Comparison of ENCODE assay signal across 14 cellular contexts in genomic region chr6:31765910-31766794, GRCh38. TPM values are rescaled to one million over a fixed set of nuclear protein-coding genes. Genes with fewer than 3 reads are reported as not detected.
DNase-seq lines count a peak whose midpoint lies in the region; ATAC-seq, FAIRE-seq and TF ChIP-seq lines count a peak whose summit lies in the region.
"Had no signal": no experiment of that assay in that cellular context is flagged by ENCODE, and none has a peak within 500 bp of the region (broad histone marks: within the 10 kb centered on the region; RNA-seq: fewer than 3 reads in every experiment).

No MANE protein-coding gene starts in this region.

- H3K4me1 ChIP-seq in astrocyte (ENCODE audit: insufficient read depth, low read length) (peaks cover 12% of the 10 kb centered on the region), iPS DF 6.9 (ENCODE audit: control insufficient read depth, insufficient read depth, low read length) (peaks cover 3% of the 10 kb centered on the region; the same call in 1 of the 2 replicates), uterus (no peaks in the 10 kb centered on the region)
- H3K4me1 ChIP-seq: pancreas had no signal

- H3K27ac Mint-ChIP-seq in astrocyte (ENCODE audit: unreplicated experiment) = no peak overlapping the region
- H3K27ac Mint-ChIP-seq: activated CD4-positive, alpha-beta memory T cell treated with anti-CD3 and anti-CD28 coated beads, Interleukin-2, amount 10 ng/mL, durations not matched to agents 7 days and 5 days had no signal

- H3K9me3 Mint-ChIP-seq in astrocyte (ENCODE audit: unreplicated experiment) = no peaks in the 10 kb centered on the region
- H3K9me3 Mint-ChIP-seq: activated CD4-positive, alpha-beta memory T cell treated with anti-CD3 and anti-CD28 coated beads, Interleukin-2, amount 10 ng/mL, durations not matched to agents 7 days and 5 days had no signal

- H3K9ac ChIP-seq in astrocyte (ENCODE audit: low read length) = peak overlapping the region; percentile 46

- H3K79me2 ChIP-seq in astrocyte (ENCODE audit: insufficient read depth, low read length) = no peaks in the 10 kb centered on the region

- no peaks in the 10 kb centered on the region for H4K20me1 ChIP-seq in astrocyte (ENCODE audit: insufficient read depth, low read length)

- H2AFZ ChIP-seq in astrocyte (ENCODE audit: low read depth, low read length) = peak overlapping the region; percentile 75

- DNase-seq in ELF-1 (ENCODE audit: low read depth, low spot score) = peak; percentile 75
- no peak for DNase-seq in astrocyte (ENCODE audit: low read depth)
- no peak for DNase-seq in iPS DF 6.9 (ENCODE audit: low read depth, low spot score)
- no peak for DNase-seq in sciatic nerve (ENCODE audit: low spot score)
- DNase-seq in amniotic stem cell (lab: John Stamatoyannopoulos, UW) = no peak
- no peak for DNase-seq in NCI-H2107 treated with DMSO at 0.1 percent for 48 hours (lab: John Stamatoyannopoulos, UW; ENCODE audit: unreplicated experiment)
- DNase-seq in uterus = no peak
- DNase-seq: activated CD4-positive, alpha-beta memory T cell treated with anti-CD3 and anti-CD28 coated beads, Interleukin-2, amount 10 ng/mL, durations not matched to agents 7 days and 5 days; DMS 273 treated with DMSO at 0.1 percent for 48 hours; glutamatergic neuron; NCI-H2029; SIG-M5 had no signal

- H3K4me3 Mint-ChIP-seq in astrocyte (ENCODE audit: unreplicated experiment) = no peak overlapping the region
- H3K4me3 Mint-ChIP-seq: activated CD4-positive, alpha-beta memory T cell treated with anti-CD3 and anti-CD28 coated beads, Interleukin-2, amount 10 ng/mL, durations not matched to agents 7 days and 5 days had no signal

- no CpG with 5 or more reads among the region's 42 CpGs for WGBS in iPS DF 6.9 (ENCODE audit: insufficient coverage, insufficient read length)

- TF ChIP-seq CTCF in astrocyte (IDR thresholded peaks at IDR 0.05; ENCODE audit: insufficient read depth, low read depth, low read length) (no peak), uterus (IDR thresholded peaks at IDR 0.05) (peak in 1 of 4 experiments; percentile 3)

- H3K4me3 ChIP-seq in astrocyte (ENCODE audit: insufficient read depth, low read depth, low read length) (peak overlapping the region; percentile 13), iPS DF 6.9 (ENCODE audit: low read length) (peak overlapping the region; percentile 5; the same call in 1 of the 2 replicates), uterus (no peak overlapping the region)
- H3K4me3 ChIP-seq: pancreas had no signal

- H3K27ac ChIP-seq in astrocyte (ENCODE audit: low read depth, low read length) = no peak overlapping the region
- H3K27ac ChIP-seq in iPS DF 6.9 (ENCODE audit: low read length) = no peak overlapping the region
- H3K27ac ChIP-seq in uterus = peak overlapping the region in 1 of 2 donors; percentile 11
- H3K27ac ChIP-seq: pancreas had no signal

- H3K36me3 ChIP-seq in astrocyte (ENCODE audit: insufficient read depth, low read length) (no peaks in the 10 kb centered on the region), iPS DF 6.9 (ENCODE audit: control insufficient read depth, insufficient read depth, low read length) (no peaks in the 10 kb centered on the region), uterus (no peaks in the 10 kb centered on the region)
- H3K36me3 ChIP-seq: pancreas had no signal

- no peaks in the 10 kb centered on the region for H3K27me3 ChIP-seq in astrocyte (ENCODE audit: insufficient read depth, low read length)
- no peaks in the 10 kb centered on the region for H3K27me3 ChIP-seq in iPS DF 6.9 (ENCODE audit: control insufficient read depth, insufficient read depth, low read length)
- H3K27me3 ChIP-seq in uterus = no peaks in the 10 kb centered on the region
- H3K27me3 ChIP-seq: pancreas had no signal

- intact Hi-C loops in sciatic nerve (cut with DNase I) (no loop called here), uterus (cut with DNase I; ENCODE audit: low total_unique reads) (no loop called here)

- TF ChIP-seq POLR2A in uterus (IDR thresholded peaks at IDR 0.05) = no peak

- H3K9me3 ChIP-seq in astrocyte (ENCODE audit: insufficient read depth, low read depth, low read length) (no peaks in the 10 kb centered on the region), iPS DF 6.9 (ENCODE audit: control insufficient read depth, insufficient read depth, low read length) (no peaks in the 10 kb centered on the region), uterus (no peaks in the 10 kb centered on the region)
- H3K9me3 ChIP-seq: pancreas had no signal

- no peaks in the 10 kb centered on the region for H3K27me3 Mint-ChIP-seq in astrocyte (ENCODE audit: low read depth, unreplicated experiment)
- H3K27me3 Mint-ChIP-seq: activated CD4-positive, alpha-beta memory T cell treated with anti-CD3 and anti-CD28 coated beads, Interleukin-2, amount 10 ng/mL, durations not matched to agents 7 days and 5 days had no signal

- no peak for FAIRE-seq in astrocyte (lab: Jason Lieb, UNC)
- FAIRE-seq: pancreas had no signal

- ATAC-seq in sciatic nerve (peak; percentile 50), GM19455 (IDR thresholded peaks at IDR 0.05; ENCODE audit: unreplicated experiment) (no peak)

- H3K4me2 ChIP-seq in astrocyte (ENCODE audit: low read length) = peak overlapping the region; percentile 84

- peaks cover 6% of the 10 kb centered on the region for H3K4me1 Mint-ChIP-seq in astrocyte (ENCODE audit: low read depth, unreplicated experiment)

- peaks cover 11% of the 10 kb centered on the region for H3K36me3 Mint-ChIP-seq in astrocyte (ENCODE audit: low read depth, unreplicated experiment)

RNA-seq across cellular contexts. Expression of gene SAPCD1, which starts 3.7 kb away (rescaled TPM):
- total RNA-seq in astrocyte (0.72 and 1.2 TPM in 2 replicates), sciatic nerve (4.9 TPM), uterus (1 to 10 TPM in 2 of 4 donors, not detected in 2; 1.7 to 4.4 TPM)

RNA-seq across cellular contexts. Expression of gene VWA7, which starts 11.0 kb away (rescaled TPM):
- total RNA-seq in astrocyte = 0.54 and 0.94 TPM in 2 replicates
- total RNA-seq in sciatic nerve = 0.94 TPM
- 10 to 100 TPM in 1 of 4 donors, 1 to 10 TPM in 2, under 1 TPM in 1; 0.88 to 24.1 (median 3.1) TPM for total RNA-seq in uterus

RNA-seq across cellular contexts. Expression of gene MSH5, which starts 26.3 kb away (rescaled TPM):
- total RNA-seq in astrocyte = 5.7 and 6.8 TPM in 2 replicates
- 21.2 TPM for total RNA-seq in sciatic nerve
- total RNA-seq in uterus = 10 to 100 TPM in 3 of 4 donors, not detected in 1; 16.7 to 41.5 (median 22.1) TPM

RNA-seq across cellular contexts. Expression of gene VARS1, which starts 29.4 kb away (rescaled TPM):
- total RNA-seq in astrocyte (94.8 and 96.3 TPM in 2 replicates), sciatic nerve (42.3 TPM), uterus (100 to 1,000 TPM in 1 of 4 donors, 10 to 100 TPM in 3; 35.6 to 118 (median 53.4) TPM)

RNA-seq across cellular contexts. Expression of gene CLIC1, which starts 29.8 kb away (rescaled TPM):
- total RNA-seq in astrocyte = 484 and 518 TPM in 2 replicates
- total RNA-seq in sciatic nerve = 239 TPM
- total RNA-seq in uterus = 100 to 1,000 TPM; 173 to 328 (median 216) TPM

Comparison
In these comparisons a context has a peak if more than half of its experiments do, and no peak if none do; other contexts are left out.
1. H3K4me3 ChIP-seq: peak in astrocyte (single experiment) and iPS DF 6.9 (single experiment); none in uterus (0 of 2).